In the genomic region with DNA sequence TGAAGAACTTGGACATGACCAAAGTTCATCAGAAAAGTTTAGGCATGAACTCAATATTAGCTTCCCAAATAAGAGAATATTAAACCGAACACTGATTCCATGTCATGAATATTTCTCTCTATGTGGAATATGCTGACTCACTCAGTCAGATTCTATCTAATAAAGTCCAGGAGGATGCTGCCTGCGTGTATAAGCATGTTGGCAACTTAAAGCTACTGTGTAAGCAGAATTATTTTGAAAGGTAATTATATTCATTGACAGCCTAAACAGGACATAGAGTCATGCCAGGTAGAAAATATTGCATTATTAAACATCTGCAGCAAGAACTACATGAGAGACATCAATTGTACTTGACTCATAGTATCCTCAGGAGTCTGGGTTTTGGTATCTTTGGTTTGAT, we compare ENCODE assay signal across 17 cellular contexts.
DNase-seq lines count a peak whose midpoint lies in the region; ATAC-seq, FAIRE-seq and TF ChIP-seq lines count a peak whose summit lies in the region.
"Had no signal": no experiment of that assay in that cellular context is flagged by ENCODE, and none has a peak within 500 bp of the region (broad histone marks: within the 10 kb centered on the region; RNA-seq: fewer than 3 reads in every experiment).

No MANE protein-coding gene starts in this region.

- no peak overlapping the region for H3K23ac ChIP-seq in IMR-90 (ENCODE audit: low read depth, low read length)

- H2AFZ ChIP-seq in IMR-90 (replicated peaks; ENCODE audit: low read length, poor library complexity) = no peak overlapping the region

- H3K4ac ChIP-seq in IMR-90 (ENCODE audit: low read depth, low read length) = no peak overlapping the region

- no peak overlapping the region for H4K5ac ChIP-seq in IMR-90 (ENCODE audit: low read depth, low read length)

- 9% methylated on average over 2 of the region's 2 CpGs for WGBS in A549 (ENCODE audit: missing lambda C conversion rate)
- WGBS in IMR-90 (ENCODE audit: extremely low coverage in 2 of 2, insufficient read length in 1 of 2), 2 experiments = no CpG with 5 or more reads among the region's 2 CpGs

- no peak overlapping the region for H2BK5ac ChIP-seq in IMR-90 (ENCODE audit: low read depth, low read length, poor library complexity, severe bottlenecking)

- no peaks in the 10 kb centered on the region for H3K4me1 ChIP-seq in A549
- H3K4me1 ChIP-seq in IMR-90 (ENCODE audit: control insufficient read depth, insufficient read depth, low read length) = no peaks in the 10 kb centered on the region
- peaks cover 8% of the 10 kb centered on the region for H3K4me1 ChIP-seq in foreskin keratinocyte
- H3K4me1 ChIP-seq: BLaER1 treated with 17β-estradiol and CSF1 and Interleukin-3, amounts not matched to agents 10 nM and 100 nM had no signal

- no peak overlapping the region for H3K14ac ChIP-seq in IMR-90 (replicated peaks; ENCODE audit: low read depth, low read length)

- dilution Hi-C loops in IMR-90 (cut with HindIII; ENCODE audit: low sequenced_read_pairs, unreplicated experiment) = no loop called here

- H3K4me2 ChIP-seq in A549 (no peak overlapping the region), IMR-90 (ENCODE audit: low read depth, low read length) (no peak overlapping the region)
- H3K4me2 ChIP-seq: BLaER1 treated with 17β-estradiol and CSF1 and Interleukin-3, amounts not matched to agents 10 nM and 100 nM had no signal

- CTCF ChIA-PET in A549 (lab: Yijun Ruan, JAX) (no interaction called here), IMR-90 (lab: Yijun Ruan, JAX) (no interaction called here)

- H4K8ac ChIP-seq in IMR-90 (ENCODE audit: low read depth in 2 of 2, low read length in 2 of 2) = no peak overlapping the region

- no peak overlapping the region for H2BK15ac ChIP-seq in IMR-90 (ENCODE audit: low read depth, low read length)

- H3K4me3 ChIP-seq in A549 = no peak overlapping the region
- no peak overlapping the region for H3K4me3 ChIP-seq in IMR-90 (ENCODE audit: insufficient read depth, low read depth, low read length)
- H3K4me3 ChIP-seq in bronchial epithelial cell (ENCODE audit: low read depth, low read length) = no peak overlapping the region
- H3K4me3 ChIP-seq: BLaER1 treated with 17β-estradiol and CSF1 and Interleukin-3, amounts not matched to agents 10 nM and 100 nM had no signal

- no peak overlapping the region for H3K56ac ChIP-seq in IMR-90 (ENCODE audit: extremely low read depth, insufficient read depth, low read length)

- H3K9me1 ChIP-seq in IMR-90 (ENCODE audit: insufficient read depth, low read length) = no peaks in the 10 kb centered on the region

- H2BK20ac ChIP-seq in IMR-90 (ENCODE audit: low read depth, low read length) = no peak overlapping the region

- FAIRE-seq in A549 (lab: Jason Lieb, UNC) (no peak), bronchial epithelial cell (lab: Jason Lieb, UNC) (no peak)
- FAIRE-seq: GM19239, H1 had no signal

- no peak overlapping the region for H4K91ac ChIP-seq in IMR-90 (ENCODE audit: insufficient read depth, low read depth, low read length)

- no peak for TF ChIP-seq CTCF in A549 (IDR thresholded peaks at IDR 0.05)
- no peak for TF ChIP-seq CTCF in IMR-90 (conservative IDR thresholded peaks at IDR 0.05; ENCODE audit: low read depth, low read length)
- no peak for TF ChIP-seq CTCF in bronchial epithelial cell (IDR thresholded peaks at IDR 0.05; ENCODE audit: insufficient read depth, low read length, severe bottlenecking)
- no peak for TF ChIP-seq CTCF in foreskin keratinocyte (conservative IDR thresholded peaks at IDR 0.05)

- H3K18ac ChIP-seq in IMR-90 (ENCODE audit: low read depth, low read length) = no peak overlapping the region

- H4K20me1 ChIP-seq in IMR-90 (ENCODE audit: insufficient read depth, low read length) = no peaks in the 10 kb centered on the region
- H4K20me1 ChIP-seq: BLaER1 treated with 17β-estradiol and CSF1 and Interleukin-3, amounts not matched to agents 10 nM and 100 nM had no signal

- no peak overlapping the region for H2AK5ac ChIP-seq in IMR-90 (ENCODE audit: low read depth, low read length)

- H3K27me3 ChIP-seq in IMR-90 (ENCODE audit: control insufficient read depth, insufficient read depth, low read length) (no peaks in the 10 kb centered on the region), bronchial epithelial cell (ENCODE audit: control insufficient read depth, insufficient read depth, low read length) (no peaks in the 10 kb centered on the region), foreskin keratinocyte (no peaks in the 10 kb centered on the region)
- H3K27me3 ChIP-seq: BLaER1 treated with 17β-estradiol and CSF1 and Interleukin-3, amounts not matched to agents 10 nM and 100 nM had no signal

- intact Hi-C loops in IMR-90 (cut with micrococcal nuclease) = no loop called here

- ATAC-seq in A549 (no peak), IMR-90 (ENCODE audit: low read depth) (no peak), foreskin keratinocyte (peak; percentile 82), left lobe of liver (no peak), GM21619 (IDR thresholded peaks at IDR 0.05; ENCODE audit: unreplicated experiment) (no peak)

- BruUV-seq in IMR-90 (replicated peaks; lab: Mats Ljungman, UMichigan) = no TSS peak

- TF ChIP-seq POLR2A in A549 (IDR thresholded peaks at IDR 0.05; ENCODE audit: low read length) = no peak
- TF ChIP-seq POLR2A in IMR-90 (IDR thresholded peaks at IDR 0.05; ENCODE audit: low read depth, low read length) = no peak

- H3K36me3 ChIP-seq in IMR-90 (ENCODE audit: control insufficient read depth, insufficient read depth, low read length) (no peaks in the 10 kb centered on the region), bronchial epithelial cell (ENCODE audit: control insufficient read depth, insufficient read depth, low read length) (no peaks in the 10 kb centered on the region)
- H3K36me3 ChIP-seq: BLaER1 treated with 17β-estradiol and CSF1 and Interleukin-3, amounts not matched to agents 10 nM and 100 nM had no signal

- in situ Hi-C loops in IMR-90 (cut with MboI; ENCODE audit: low sequenced_read_pairs) = no loop called here

- no peak overlapping the region for H2AK9ac ChIP-seq in IMR-90 (replicated peaks; ENCODE audit: low read depth, low read length, poor library complexity)

- H3K9ac ChIP-seq in IMR-90 (ENCODE audit: low read depth, low read length) = no peak overlapping the region
- H3K9ac ChIP-seq: BLaER1 treated with 17β-estradiol and CSF1 and Interleukin-3, amounts not matched to agents 10 nM and 100 nM had no signal

- no peak overlapping the region for H3K27ac ChIP-seq in A549
- no peak overlapping the region for H3K27ac ChIP-seq in IMR-90 (ENCODE audit: insufficient read depth, low read length)
- no peak overlapping the region for H3K27ac ChIP-seq in foreskin keratinocyte
- H3K27ac ChIP-seq: BLaER1 treated with 17β-estradiol and CSF1 and Interleukin-3, amounts not matched to agents 10 nM and 100 nM had no signal

- H3K9me3 ChIP-seq in A549 (no peaks in the 10 kb centered on the region), IMR-90 (ENCODE audit: control insufficient read depth, insufficient read depth, low read length) (no peaks in the 10 kb centered on the region)
- H3K9me3 ChIP-seq: BLaER1 treated with 17β-estradiol and CSF1 and Interleukin-3, amounts not matched to agents 10 nM and 100 nM had no signal

- no peaks in the 10 kb centered on the region for H3K79me1 ChIP-seq in IMR-90 (ENCODE audit: low read depth in 1 of 2, low read length in 2 of 2)

- POLR2A ChIA-PET in A549 (lab: Yijun Ruan, JAX) = no interaction called here
- POLR2A ChIA-PET in IMR-90 (lab: Charles Lee; ENCODE audit: unreplicated experiment) = no interaction called here

- TF ChIP-seq RAD21 in A549 (conservative IDR thresholded peaks at IDR 0.05 in 1 of 2, IDR thresholded peaks at IDR 0.05 in 1 of 2) (no peak), IMR-90 (IDR thresholded peaks at IDR 0.05; ENCODE audit: low read length) (no peak)

- no peak for TF ChIP-seq EP300 in A549 (IDR thresholded peaks at IDR 0.05)

- no peak for DNase-seq in A549 (ENCODE audit: low read depth in 1 of 2, low spot score in 1 of 2)
- no peak for DNase-seq in IMR-90
- DNase-seq in bronchial epithelial cell (ENCODE audit: low read depth) = peak; percentile 82
- DNase-seq in foreskin keratinocyte = peak; percentile 64 to 84
- DNase-seq in left lobe of liver (ENCODE audit: low spot score) = no peak
- DNase-seq in GM19240 (ENCODE audit: insufficient read length, low spot score) = no peak
- DNase-seq: 8988T; ACHN; CD4-positive, CD25-positive, alpha-beta regulatory T cell; DMS53; GF-D8; HCEC 1CT; KBM-7 had no signal

- H2BK120ac ChIP-seq in IMR-90 (ENCODE audit: low read depth, low read length) = no peak overlapping the region

TF ChIP-seq in A549, 52 proteins besides CTCF, POLR2A, EP300 and RAD21:
- TF ChIP-seq HEYL (CRISPR knock-in tag; IDR thresholded peaks at IDR 0.05) = no peak
- TF ChIP-seq MAFK (IDR thresholded peaks at IDR 0.05; ENCODE audit: partially characterized antibody) = peak; percentile 40

TF ChIP-seq in IMR-90, 13 proteins besides CTCF, POLR2A, EP300 and RAD21:
- 0 out of 2 replicates have a peak, but pooled peaks have one; percentile 8 for TF ChIP-seq NFE2L2 (IDR thresholded peaks at IDR 0.05; ENCODE audit: low read depth, low read length)
- TF ChIP-seq RFX5 (IDR thresholded peaks at IDR 0.05; ENCODE audit: low read depth, low read length) = no peak

Comparison
In these comparisons a context has a peak if more than half of its experiments do, and no peak if none do; other contexts are left out.
1. DNase-seq: peak in bronchial epithelial cell (single experiment) and foreskin keratinocyte (2 of 2); none in A549 (0 of 2), IMR-90 (single experiment), left lobe of liver (single experiment) and GM19240 (single experiment).